In genomic region chr21:17585875-17586450, GRCh38 we compare ENCODE assay signal across 8 cellular contexts. TPM values are rescaled to one million over a fixed set of nuclear protein-coding genes. Genes with fewer than 3 reads are reported as not detected.
DNase-seq lines count a peak whose midpoint lies in the region; ATAC-seq lines count a peak whose summit lies in the region.

No MANE protein-coding gene starts in this region.

- H3K36me3 ChIP-seq in SK-N-MC (ENCODE audit: insufficient read depth, low read length) (peaks cover 13% of the 10 kb centered on the region), trophoblast cell (ENCODE audit: control insufficient read depth in 1 of 2, insufficient read depth in 2 of 2, low read length in 2 of 2) (no peaks in the 10 kb centered on the region)

- no peaks in the 10 kb centered on the region for H3K27me3 ChIP-seq in trophoblast cell (ENCODE audit: insufficient read depth, low read length)

- no peak overlapping the region for H3K4ac ChIP-seq in trophoblast cell (ENCODE audit: low read depth, low read length)

- H2BK12ac ChIP-seq in trophoblast cell (ENCODE audit: low read length): no peak overlapping the region

- no peaks in the 10 kb centered on the region for H3K79me1 ChIP-seq in trophoblast cell (ENCODE audit: low read length)

- H4K91ac ChIP-seq in trophoblast cell (ENCODE audit: low read depth, low read length): no peak overlapping the region

- no peak overlapping the region for H3K4me2 ChIP-seq in trophoblast cell (ENCODE audit: low read length)

- no peak overlapping the region for H3K14ac ChIP-seq in trophoblast cell (ENCODE audit: low read length)

- H3K18ac ChIP-seq in trophoblast cell (ENCODE audit: low read length): no peak overlapping the region

- H3K23ac ChIP-seq in trophoblast cell (ENCODE audit: low read length): no peak overlapping the region

- no peaks in the 10 kb centered on the region for H3K79me2 ChIP-seq in trophoblast cell (ENCODE audit: control insufficient read depth, insufficient read depth, low read length, poor library complexity)

- H4K8ac ChIP-seq in trophoblast cell (ENCODE audit: low read depth, low read length): no peak overlapping the region

- no peak overlapping the region for H2BK120ac ChIP-seq in trophoblast cell (ENCODE audit: insufficient read depth, low read length, poor library complexity)

- H2AFZ ChIP-seq in trophoblast cell (ENCODE audit: insufficient read depth, low read length, poor library complexity): no peak overlapping the region

- H3K4me3 ChIP-seq in SK-N-MC (no peak overlapping the region), trophoblast cell (ENCODE audit: low read depth, low read length) (no peak overlapping the region)

- H4K12ac ChIP-seq in trophoblast cell (ENCODE audit: low read depth, low read length): no peak overlapping the region

- DNase-seq in SIG-M5 treated with dmso at 0.1 percent for 504 hours (lab: John Stamatoyannopoulos, UW; ENCODE audit: unreplicated experiment): peak; percentile 51
- no peak for DNase-seq in SIG-M5 (lab: John Stamatoyannopoulos, UW)
- peak; percentile 65 for DNase-seq in M059J (ENCODE audit: low read depth)
- peak; percentile 62 for DNase-seq in SK-N-MC (ENCODE audit: low read depth, low spot score)
- peak; percentile 79 for DNase-seq in fibroblast of peridontal ligament (ENCODE audit: extremely low read depth)
- peak; percentile 23 to 83 for DNase-seq in trophoblast cell
- no peak for DNase-seq in activated naive CD4-positive, alpha-beta T cell treated with Interleukin-2 at 50 U/mL for 16 hours

- H3K9me3 ChIP-seq in SK-N-MC (ENCODE audit: low read depth, low read length): no peaks in the 10 kb centered on the region
- H3K9me3 ChIP-seq in trophoblast cell (ENCODE audit: insufficient read depth, low read depth, low read length): no peaks in the 10 kb centered on the region

- H3K27ac ChIP-seq in SK-N-MC (no peak overlapping the region), trophoblast cell (ENCODE audit: low read depth, low read length) (no peak overlapping the region)

- ATAC-seq in GM21528 (IDR thresholded peaks at IDR 0.05; ENCODE audit: low FRiP score, unreplicated experiment): no peak

- no peaks in the 10 kb centered on the region for H3K4me1 ChIP-seq in trophoblast cell (ENCODE audit: control insufficient read depth in 1 of 2, insufficient read depth in 2 of 2, low read length in 2 of 2)

- no peak overlapping the region for H2BK5ac ChIP-seq in trophoblast cell (ENCODE audit: low read depth, low read length, poor library complexity)

- H2AK5ac ChIP-seq in trophoblast cell (ENCODE audit: low read length): no peak overlapping the region

- WGBS in trophoblast cell (ENCODE audit: extremely low coverage, insufficient coverage, insufficient read length): no CpG with 5 or more reads among the region's 3 CpGs

- H3K9ac ChIP-seq in SK-N-MC (ENCODE audit: insufficient read length): no peak overlapping the region
- no peak overlapping the region for H3K9ac ChIP-seq in trophoblast cell (ENCODE audit: low read length)

RNA-seq across cellular contexts. Expression of gene BTG3, which starts 26.7 kb away (rescaled TPM):
- total RNA-seq in M059J (2014; rRNA removed; shearing (Covaris generic)): 99.2 and 135 TPM in 2 replicates
- 93.4 and 94.2 TPM in 2 replicates for polyA plus RNA-seq in trophoblast cell (2013)

Comparison
In these comparisons a context has a peak if more than half of its experiments do, and no peak if none do; other contexts are left out.
1. DNase-seq: peak in SIG-M5 treated with dmso at 0.1 percent for 504 hours (single experiment), M059J (single experiment), SK-N-MC (single experiment), fibroblast of peridontal ligament (single experiment) and trophoblast cell (2 of 2); none in SIG-M5 (single experiment) and activated naive CD4-positive, alpha-beta T cell treated with Interleukin-2 at 50 U/mL for 16 hours (single experiment).